15 cellular contexts compared by ENCODE assay signal in the genomic region with DNA sequence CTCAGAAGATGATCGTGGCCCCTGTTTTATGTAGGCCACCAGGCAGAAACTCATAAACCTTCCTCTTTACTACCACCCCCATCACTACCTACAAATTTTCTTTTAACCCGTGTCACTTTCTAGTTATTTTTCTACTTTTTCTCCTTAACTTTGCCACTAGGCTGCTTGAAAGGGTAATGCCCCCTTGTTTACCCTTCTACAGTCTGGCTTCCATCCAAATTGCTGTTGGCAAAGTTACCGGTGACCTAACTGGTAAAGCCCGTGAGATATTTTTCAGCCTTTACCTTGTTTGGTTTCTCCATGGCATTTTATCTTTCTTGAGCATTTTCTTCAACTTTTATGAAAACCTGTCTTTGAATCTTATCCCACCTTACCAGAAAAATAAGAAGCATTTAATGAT.
A peak's percentile ranks its signal among the peaks of the same experiment; 100 is the strongest.
DNase-seq lines count a peak whose midpoint lies in the region; ATAC-seq, FAIRE-seq and TF ChIP-seq lines count a peak whose summit lies in the region.
"Had no signal": no experiment of that assay in that cellular context is flagged by ENCODE, and none has a peak within 500 bp of the region (broad histone marks: within the 10 kb centered on the region; RNA-seq: fewer than 3 reads in every experiment).

No MANE protein-coding gene starts in this region.

- H3K36me3 ChIP-seq in liver (ENCODE audit: control insufficient read depth in 4 of 4, insufficient read depth in 3 of 4, low read depth in 1 of 4, low read length in 3 of 4) (peaks cover 0 to 16% (median 5%) of the 10 kb centered on the region in 4 donors), HepG2 (replicated peaks in 1 of 2; ENCODE audit: control insufficient read depth in 1 of 2, insufficient read depth in 2 of 2, low read length in 2 of 2) (peaks cover 0 to 7% of the 10 kb centered on the region in 2 experiments; a peak in 1 of 5 replicates), RWPE2 (ENCODE audit: low read depth) (peaks cover 3% of the 10 kb centered on the region; the same call in 1 of the 2 replicates), HAP-1 (replicated peaks) (no peaks in the 10 kb centered on the region; the same call in 1 of the 2 replicates)

- no peaks in the 10 kb centered on the region for H3K9me3 Mint-ChIP-seq in activated naive CD4-positive, alpha-beta T cell treated with anti-CD3 and anti-CD28 coated beads for 36 hours
- H3K9me3 Mint-ChIP-seq: T-cell, type B pancreatic cell had no signal

- H3K4me2 ChIP-seq in HepG2 (ENCODE audit: low read depth, low read length), result no peak overlapping the region

- no peak overlapping the region for H3K27ac Mint-ChIP-seq in activated naive CD4-positive, alpha-beta T cell treated with anti-CD3 and anti-CD28 coated beads for 36 hours
- H3K27ac Mint-ChIP-seq: T-cell, type B pancreatic cell had no signal

- H3K27ac ChIP-seq in liver (ENCODE audit: low read depth in 1 of 2, low read length in 2 of 2), result no peak overlapping the region
- no peak overlapping the region for H3K27ac ChIP-seq in HepG2 (ENCODE audit: extremely low read length, insufficient read depth, low read length)
- H3K27ac ChIP-seq in RWPE2 (ENCODE audit: poor library complexity, severe bottlenecking), result peak overlapping the region; percentile 16
- H3K27ac ChIP-seq: parathyroid adenoma had no signal

- H3K9me3 ChIP-seq in liver (ENCODE audit: control insufficient read depth in 4 of 4, low read length in 3 of 4) (no peaks in the 10 kb centered on the region), HepG2 (ENCODE audit: low read length) (no peaks in the 10 kb centered on the region), RWPE2 (ENCODE audit: severe bottlenecking) (no peaks in the 10 kb centered on the region), HAP-1 (no peaks in the 10 kb centered on the region)

- no peaks in the 10 kb centered on the region for H3K79me2 ChIP-seq in HepG2 (ENCODE audit: insufficient read depth, low read length)
- H3K79me2 ChIP-seq: parathyroid adenoma had no signal

- H3K27me3 ChIP-seq in liver (ENCODE audit: control insufficient read depth in 4 of 4, insufficient read depth in 4 of 4, low read length in 3 of 4) (no peaks in the 10 kb centered on the region), HepG2 (ENCODE audit: control insufficient read depth in 1 of 2, insufficient read depth in 2 of 2, low read length in 2 of 2) (no peaks in the 10 kb centered on the region), RWPE2 (ENCODE audit: insufficient read depth, poor library complexity, severe bottlenecking) (no peaks in the 10 kb centered on the region), HAP-1 (ENCODE audit: low read depth) (no peaks in the 10 kb centered on the region)

- FAIRE-seq in HepG2 (lab: Jason Lieb, UNC), result no peak
- FAIRE-seq: GM12892 had no signal

- TF ChIP-seq POLR2A in HepG2 (IDR thresholded peaks at IDR 0.05; ENCODE audit: insufficient read depth in 1 of 2, low read depth in 2 of 2, low read length in 2 of 2), result no peak

- TF ChIP-seq RAD21 in liver (IDR thresholded peaks at IDR 0.05) (no peak), HepG2 (CRISPR knock-in tag; IDR thresholded peaks at IDR 0.05) (no peak)

- TF ChIP-seq EP300 in HepG2 (IDR thresholded peaks at IDR 0.05; ENCODE audit: low read depth in 2 of 2, low read length in 2 of 2) (no peak), HepG2 (CRISPR knock-in tag; IDR thresholded peaks at IDR 0.05; ENCODE audit: borderline replicate concordance) (no peak)

- H2AFZ ChIP-seq in HepG2 (ENCODE audit: low read length), result no peak overlapping the region
- H2AFZ ChIP-seq: parathyroid adenoma had no signal

- H4K20me1 ChIP-seq in HepG2 (ENCODE audit: insufficient read depth, low read length), result no peaks in the 10 kb centered on the region

- ATAC-seq in HepG2 (no peak), RWPE2 (ENCODE audit: low read depth) (peak; percentile 84), GM19351 (IDR thresholded peaks at IDR 0.05; ENCODE audit: unreplicated experiment) (no peak)
- ATAC-seq: T-cell had no signal

- no peak for TF ChIP-seq CTCF in liver (IDR thresholded peaks at IDR 0.05; ENCODE audit: low read depth, low read length, missing input control)
- TF ChIP-seq CTCF in HepG2 (CRISPR knock-in tag; IDR thresholded peaks at IDR 0.05), result no peak
- no peak for TF ChIP-seq CTCF in RWPE2 (IDR thresholded peaks at IDR 0.05; ENCODE audit: poor library complexity, severe bottlenecking)

- POLR2A ChIA-PET in HepG2 (lab: Yijun Ruan, JAX), result no interaction called here

- H3K9ac ChIP-seq in liver (ENCODE audit: low read depth in 1 of 2, low read length in 2 of 2) (no peak overlapping the region), HepG2 (ENCODE audit: insufficient read depth, low read depth, low read length) (no peak overlapping the region)
- H3K9ac ChIP-seq: parathyroid adenoma had no signal

- H3K4me1 Mint-ChIP-seq in activated naive CD4-positive, alpha-beta T cell treated with anti-CD3 and anti-CD28 coated beads for 36 hours (ENCODE audit: low read depth), result no peaks in the 10 kb centered on the region
- H3K4me1 Mint-ChIP-seq: T-cell had no signal

- no peaks in the 10 kb centered on the region for H3K27me3 Mint-ChIP-seq in activated naive CD4-positive, alpha-beta T cell treated with anti-CD3 and anti-CD28 coated beads for 36 hours (ENCODE audit: low read depth)
- H3K27me3 Mint-ChIP-seq: T-cell, type B pancreatic cell had no signal

- in situ Hi-C loops in HepG2 (cut with HindIII; ENCODE audit: extremely low pct_ligation_motif_present, low pct_unique_long_range_greater_than_20kb) (no loop called here), HAP-1 (cut with MboI; ENCODE audit: low sequenced_read_pairs) (no loop called here)

- H3K4me3 ChIP-seq in liver (ENCODE audit: low read depth in 1 of 3, low read length in 3 of 3), result no peak overlapping the region
- no peak overlapping the region for H3K4me3 ChIP-seq in HepG2 (replicated peaks in 1 of 3; ENCODE audit: insufficient read depth in 1 of 3, low read depth in 2 of 3, low read length in 3 of 3)
- H3K4me3 ChIP-seq in RWPE2 (ENCODE audit: severe bottlenecking), result no peak overlapping the region
- no peak overlapping the region for H3K4me3 ChIP-seq in HAP-1

- no TSS peak for BruUV-seq in HepG2 (replicated peaks; lab: Mats Ljungman, UMichigan)

- H3K4me1 ChIP-seq in liver (ENCODE audit: control insufficient read depth in 4 of 4, insufficient read depth in 4 of 4, low read length in 3 of 4) (peaks cover 0 to 13% (median 4%) of the 10 kb centered on the region in 4 donors), HepG2 (ENCODE audit: insufficient read depth, low read length) (no peaks in the 10 kb centered on the region), RWPE2 (ENCODE audit: insufficient read depth, poor library complexity, severe bottlenecking) (peaks cover 10% of the 10 kb centered on the region), HAP-1 (peaks cover 10% of the 10 kb centered on the region)
- H3K4me1 ChIP-seq: parathyroid adenoma had no signal

- CTCF ChIA-PET in HepG2 (lab: Yijun Ruan, JAX; ENCODE audit: low intra/inter-chr PET ratio, low total read pairs), result no interaction called here
- CTCF ChIA-PET in activated naive CD4-positive, alpha-beta T cell treated with anti-CD3 and anti-CD28 coated beads for 36 hours (lab: Charles Lee), result no interaction called here

- H3K36me3 Mint-ChIP-seq in activated naive CD4-positive, alpha-beta T cell treated with anti-CD3 and anti-CD28 coated beads for 36 hours (ENCODE audit: low read depth), result peaks cover 6% of the 10 kb centered on the region

- WGBS in liver, result 43% methylated on average over 4 of the region's 4 CpGs
- 80% methylated on average over 4 of the region's 4 CpGs for WGBS in HepG2 (ENCODE audit: low lambda C conversion rate)

- DNase-seq in HepG2 (ENCODE audit: low spot score) (no peak), RWPE2 (ENCODE audit: low spot score) (no peak), glomerular endothelial cell (ENCODE audit: extremely low read depth, low read depth, low spot score) (peak; percentile 78), HAP-1 (ENCODE audit: low spot score in 2 of 2) (no peak)
- DNase-seq in activated CD4-positive, CD25-positive, alpha-beta regulatory T cell (lab: John Stamatoyannopoulos, UW), result no peak
- no peak for DNase-seq in activated naive CD4-positive, alpha-beta T cell treated with anti-CD3 and anti-CD28 coated beads for 36 hours
- DNase-seq: KBM-7, NCI-H2171 treated with DMSO at 0.1 percent for 48 hours, OCI-M1, T-cell had no signal

- intact Hi-C loops in HepG2 (cut with micrococcal nuclease; ENCODE audit: unreplicated experiment), result no loop called here
- intact Hi-C loops in activated naive CD4-positive, alpha-beta T cell treated with anti-CD3 and anti-CD28 coated beads for 36 hours (cut with micrococcal nuclease), result no loop called here

- H3K4me3 Mint-ChIP-seq in activated naive CD4-positive, alpha-beta T cell treated with anti-CD3 and anti-CD28 coated beads for 36 hours, result no peak overlapping the region
- H3K4me3 Mint-ChIP-seq: T-cell, type B pancreatic cell had no signal

TF ChIP-seq in liver, 16 proteins besides CTCF, POLR2A, EP300 and RAD21 (continues in another document):
- TF ChIP-seq FOXA2 (IDR thresholded peaks at IDR 0.05) (peak; percentile 72), FOXA1 (IDR thresholded peaks at IDR 0.05) (peak; percentile 70), HNF4G (IDR thresholded peaks at IDR 0.05) (no peak)
- TF ChIP-seq, protein P1, sequence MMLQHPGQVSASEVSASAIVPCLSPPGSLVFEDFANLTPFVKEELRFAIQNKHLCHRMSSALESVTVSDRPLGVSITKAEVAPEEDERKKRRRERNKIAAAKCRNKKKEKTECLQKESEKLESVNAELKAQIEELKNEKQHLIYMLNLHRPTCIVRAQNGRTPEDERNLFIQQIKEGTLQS (IDR thresholded peaks at IDR 0.05), result no peak

TF ChIP-seq in HepG2, 621 proteins besides CTCF, POLR2A, EP300 and RAD21 (continues in another document):
- TF ChIP-seq FOXC1 (CRISPR knock-in tag; IDR thresholded peaks at IDR 0.05; ENCODE audit: borderline replicate concordance) (no peak), MEIS2 (CRISPR knock-in tag; IDR thresholded peaks at IDR 0.05) (no peak), ZNF567 (CRISPR knock-in tag; IDR thresholded peaks at IDR 0.05; ENCODE audit: borderline replicate concordance) (no peak), ATF7 (IDR thresholded peaks at IDR 0.05) (no peak), ATF7 (CRISPR knock-in tag; IDR thresholded peaks at IDR 0.05) (no peak), MBD4 (IDR thresholded peaks at IDR 0.05; ENCODE audit: borderline replicate concordance, low read length) (no peak), CHCHD3 (CRISPR knock-in tag; IDR thresholded peaks at IDR 0.05) (no peak), ZBTB1 (CRISPR knock-in tag; IDR thresholded peaks at IDR 0.05; ENCODE audit: borderline replicate concordance) (no peak)
- TF ChIP-seq, protein P2, sequence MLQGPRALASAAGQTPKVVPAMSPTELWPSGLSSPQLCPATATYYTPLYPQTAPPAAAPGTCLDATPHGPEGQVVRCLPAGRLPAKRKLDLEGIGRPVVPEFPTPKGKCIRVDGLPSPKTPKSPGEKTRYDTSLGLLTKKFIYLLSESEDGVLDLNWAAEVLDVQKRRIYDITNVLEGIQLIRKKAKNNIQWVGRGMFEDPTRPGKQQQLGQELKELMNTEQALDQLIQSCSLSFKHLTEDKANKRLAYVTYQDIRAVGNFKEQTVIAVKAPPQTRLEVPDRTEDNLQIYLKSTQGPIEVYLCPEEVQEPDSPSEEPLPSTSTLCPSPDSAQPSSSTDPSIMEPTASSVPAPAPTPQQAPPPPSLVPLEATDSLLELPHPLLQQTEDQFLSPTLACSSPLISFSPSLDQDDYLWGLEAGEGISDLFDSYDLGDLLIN (CRISPR knock-in tag; IDR thresholded peaks at IDR 0.05; ENCODE audit: borderline replicate concordance), result no peak
